8 cellular contexts compared by ENCODE assay signal in genomic region chr17:45490198-45490597, GRCh38. TPM values are rescaled to one million over a fixed set of nuclear protein-coding genes. Genes with fewer than 3 reads are reported as not detected.
DNase-seq lines count a peak whose midpoint lies in the region; ATAC-seq, FAIRE-seq and TF ChIP-seq lines count a peak whose summit lies in the region.
"Not testable (repeated sequence)": the region's sequence is repeated elsewhere in the genome, so short reads cannot be mapped to it uniquely, and the experiment has no call there.

No MANE protein-coding gene starts in this region.

- H3K4me3 ChIP-seq in bronchial epithelial cell (ENCODE audit: low read depth, low read length) (peak overlapping the region; percentile 61), left ventricle myocardium inferior (peak overlapping the region; percentile 80), thymus (ENCODE audit: low read length) (peak overlapping the region; percentile 58)

- peak; percentile 3 for DNase-seq in T-helper 22 cell (ENCODE audit: low read depth)
- peak; percentile 27 for DNase-seq in bronchial epithelial cell (ENCODE audit: low read depth)
- not testable (repeated sequence) for DNase-seq in left ventricle myocardium inferior, natural killer cell

- H3K36me3 ChIP-seq in ES-I3 (ENCODE audit: insufficient read depth, low read length); bronchial epithelial cell (ENCODE audit: control insufficient read depth, insufficient read depth, low read length); left ventricle myocardium inferior; thymus (ENCODE audit: control insufficient read depth, insufficient read depth): not testable (repeated sequence)

- not testable (repeated sequence) for H3K27me3 Mint-ChIP-seq in natural killer cell (ENCODE audit: low read depth in 2 of 2)

- 2% methylated on average over 25 of the region's 30 CpGs for WGBS in thymus

- ATAC-seq in GM21717 (IDR thresholded peaks at IDR 0.05; ENCODE audit: unreplicated experiment) (peak; percentile 7), HG03520 (IDR thresholded peaks at IDR 0.05; ENCODE audit: unreplicated experiment) (peak; percentile 19), natural killer cell (peak; percentile 13 to 22 (median 20))

- peak overlapping the region; percentile 93 for H3K4me3 Mint-ChIP-seq in natural killer cell

- not testable (repeated sequence) for H3K9me3 Mint-ChIP-seq in natural killer cell

- FAIRE-seq in bronchial epithelial cell (lab: Jason Lieb, UNC), result not testable (repeated sequence)

- not testable (repeated sequence) for H3K36me3 Mint-ChIP-seq in natural killer cell

- intact Hi-C loops in left ventricle myocardium inferior (cut with micrococcal nuclease); natural killer cell (cut with micrococcal nuclease): not testable (repeated sequence)

- not testable (repeated sequence) for H3K4me1 ChIP-seq in ES-I3 (ENCODE audit: insufficient read depth, low read length); thymus (ENCODE audit: control insufficient read depth, insufficient read depth, low read length)
- H3K4me1 ChIP-seq in left ventricle myocardium inferior, result peaks cover 36% of the 10 kb centered on the region

- H3K27ac Mint-ChIP-seq in natural killer cell, result peak overlapping the region; percentile 91 to 98

- H3K27me3 ChIP-seq in bronchial epithelial cell (ENCODE audit: control insufficient read depth, insufficient read depth, low read length); left ventricle myocardium inferior (ENCODE audit: low read depth); thymus (ENCODE audit: control insufficient read depth, insufficient read depth): not testable (repeated sequence)

- peak overlapping the region; percentile 71; the same call in 1 of the 2 replicates for H3K9ac ChIP-seq in ES-I3 (ENCODE audit: low read depth, low read length)

- TF ChIP-seq CTCF in bronchial epithelial cell (IDR thresholded peaks at IDR 0.05; ENCODE audit: insufficient read depth, low read length, severe bottlenecking); left ventricle myocardium inferior (IDR thresholded peaks at IDR 0.05; ENCODE audit: borderline replicate concordance); natural killer cell (IDR thresholded peaks at IDR 0.05): not testable (repeated sequence)

- H3K27ac ChIP-seq in left ventricle myocardium inferior (replicated peaks) (peak overlapping the region; percentile 90), thymus (ENCODE audit: low read depth) (peak overlapping the region; percentile 70)

- H3K9me3 ChIP-seq in ES-I3 (ENCODE audit: control insufficient read depth, insufficient read depth, low read length); left ventricle myocardium inferior (replicated peaks); thymus (ENCODE audit: control insufficient read depth): not testable (repeated sequence)

- H3K4me1 Mint-ChIP-seq in natural killer cell, result peaks cover 19 to 34% of the 10 kb centered on the region in 2 donors

RNA-seq across cellular contexts. Expression of gene PLEKHM1, which starts 0.3 kb away (rescaled TPM):
- 38.7 and 45.2 TPM in 2 replicates for total RNA-seq in bronchial epithelial cell
- total RNA-seq in left ventricle myocardium inferior, result 27.3 TPM
- 100 to 1,000 TPM; 140 to 160 (median 158) TPM for total RNA-seq in natural killer cell
- polyA plus RNA-seq in thymus, result 22.9 TPM

RNA-seq across cellular contexts. Expression of gene ARHGAP27, which starts 57.5 kb away (rescaled TPM):
- total RNA-seq in bronchial epithelial cell (27.1 and 38.3 TPM in 2 replicates), left ventricle myocardium inferior (15.1 TPM), natural killer cell (100 to 1,000 TPM; 125 to 141 (median 126) TPM)
- 73.8 TPM for polyA plus RNA-seq in thymus
